Comparison of ENCODE assay signal across 8 cellular contexts in the genomic region with DNA sequence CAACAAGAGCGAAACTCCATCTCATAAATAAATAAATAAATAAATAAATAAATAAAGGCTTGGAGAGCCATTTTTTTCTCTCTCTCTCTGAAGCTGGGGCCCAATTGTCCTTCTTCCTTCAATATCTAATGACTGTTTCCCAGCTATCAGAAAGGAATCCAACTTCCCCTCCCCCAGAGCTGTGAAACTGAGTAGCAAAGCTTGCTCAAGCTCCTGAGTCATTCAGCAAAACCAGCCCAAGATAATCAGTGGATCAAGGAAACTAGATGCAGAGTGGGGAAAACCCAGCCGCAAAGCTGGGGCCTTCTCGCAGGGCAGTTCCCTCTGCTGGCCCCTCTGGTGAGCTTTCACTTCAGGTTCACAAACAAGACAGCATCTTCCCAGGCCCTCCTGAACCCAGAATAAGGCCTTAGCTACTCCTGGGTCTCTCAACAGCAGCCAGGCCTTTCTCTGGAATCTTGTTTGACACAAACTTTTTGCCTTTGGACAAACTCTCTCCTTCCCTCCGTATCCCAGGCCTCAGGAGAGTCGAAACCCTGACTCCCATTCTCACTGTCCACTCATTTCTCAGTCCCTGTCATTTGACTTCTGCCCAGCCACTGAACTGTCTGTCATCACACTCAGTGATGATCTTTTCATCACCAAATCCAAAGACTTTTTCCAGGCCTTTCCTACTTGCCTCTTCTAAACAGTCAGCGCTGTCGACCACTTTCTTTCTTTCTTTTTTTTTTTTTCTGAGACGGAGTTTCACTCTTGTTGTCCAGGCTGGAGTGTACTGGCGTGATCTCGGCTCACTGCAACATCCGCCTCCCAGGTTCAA. TPM values are rescaled to one million over a fixed set of nuclear protein-coding genes. Genes with fewer than 3 reads are reported as not detected.
DNase-seq lines count a peak whose midpoint lies in the region; ATAC-seq and TF ChIP-seq lines count a peak whose summit lies in the region.

No MANE protein-coding gene starts in this region.

- H3K36me3 Mint-ChIP-seq in CD14-positive monocyte (peaks cover 1 to 8% of the 10 kb centered on the region in 2 donors), WTC11 (no peaks in the 10 kb centered on the region)

- H3K27me3 Mint-ChIP-seq in CD14-positive monocyte (ENCODE audit: low read depth in 3 of 3), result no peaks in the 10 kb centered on the region
- peaks cover 2% of the 10 kb centered on the region; the same call in 1 of the 2 replicates for H3K27me3 Mint-ChIP-seq in WTC11 (ENCODE audit: low read depth)

- H3K9ac ChIP-seq in HUES6 (ENCODE audit: low read length), result peak overlapping the region; percentile 55

- intact Hi-C loops in CD14-positive monocyte (cut with micrococcal nuclease) (loop anchor here in 1 of 2 donors (2.0 to 5.0 kb wide), 3 partner anchors 17 to 69 kb away; a partner anchor contains a TSS), left lung (cut with DNase I) (no loop called here)

- H3K9me3 Mint-ChIP-seq in CD14-positive monocyte, result peaks cover 0 to 2% (median 0%) of the 10 kb centered on the region in 7 donors
- H3K9me3 Mint-ChIP-seq in WTC11, result no peaks in the 10 kb centered on the region

- H3K27ac ChIP-seq in HUES6 (ENCODE audit: low read depth, low read length), result peak overlapping the region; percentile 30; the same call in 1 of the 2 replicates
- H3K27ac ChIP-seq in left lung, result peak overlapping the region; percentile 86 to 92

- peaks cover 34% of the 10 kb centered on the region for H3K4me1 ChIP-seq in HUES6 (ENCODE audit: control insufficient read depth, insufficient read depth, low read length)
- H3K4me1 ChIP-seq in left lung, result peaks cover 17 to 79% of the 10 kb centered on the region in 2 donors

- H3K4me1 Mint-ChIP-seq in CD14-positive monocyte (peaks cover 88% of the 10 kb centered on the region), WTC11 (peaks cover 40% of the 10 kb centered on the region)

- no peaks in the 10 kb centered on the region for H3K36me3 ChIP-seq in HUES6 (ENCODE audit: control insufficient read depth, insufficient read depth, low read length)
- no peaks in the 10 kb centered on the region for H3K36me3 ChIP-seq in left lung

- no peaks in the 10 kb centered on the region for H3K9me3 ChIP-seq in HUES6 (ENCODE audit: control insufficient read depth, insufficient read depth, low read depth, low read length)
- no peaks in the 10 kb centered on the region for H3K9me3 ChIP-seq in left lung

- no peaks in the 10 kb centered on the region for H3K27me3 ChIP-seq in HUES6 (ENCODE audit: control insufficient read depth, insufficient read depth, low read length)
- H3K27me3 ChIP-seq in left lung, result no peaks in the 10 kb centered on the region

- H3K4me3 ChIP-seq in HUES6 (ENCODE audit: low read depth, low read length) (no peak overlapping the region), left lung (no peak overlapping the region)

- ATAC-seq in GM21367 (IDR thresholded peaks at IDR 0.05; ENCODE audit: unreplicated experiment) (peak; percentile 39), WTC11 (peak; percentile 19), left lung (peak; percentile 85)

- H3K27ac Mint-ChIP-seq in CD14-positive monocyte (peak overlapping the region; percentile 98 to 100 (median 99)), WTC11 (peak overlapping the region; percentile 92)

- CTCF ChIA-PET in WTC11 (lab: Charles Lee), result interaction anchor here (0.7 to 5.6 kb wide), 13 partner anchors 9 to 231 kb away, joined by 3 to 77 read pairs (median 4); a partner anchor contains a TSS

- POLR2A ChIA-PET in WTC11 (lab: Charles Lee), result interaction anchor here (0.6 to 3.1 kb wide), 6 partner anchors 8 to 359 kb away, joined by 3 to 23 read pairs (median 6); a partner anchor contains a TSS

- peak; percentile 93 for DNase-seq in CD14-positive monocyte (ENCODE audit: low spot score)
- peak; percentile 40 for DNase-seq in WTC11 (ENCODE audit: low spot score)
- peak; percentile 79 for DNase-seq in central memory CD4-positive, alpha-beta T cell
- peak; percentile 88 to 89 for DNase-seq in left lung
- DNase-seq in stimulated activated CD4-positive, alpha-beta T cell treated with anti-CD3 and anti-CD28 coated beads, Interleukin-4, amount 100 ng/mL, for 1 hour, result peak; percentile 77
- DNase-seq in NCI-H524 treated with DMSO at 0.1 percent for 48 hours (lab: John Stamatoyannopoulos, UW), result no peak

- H3K4me3 Mint-ChIP-seq in CD14-positive monocyte, result peak overlapping the region; percentile 52 to 80
- no peak overlapping the region for H3K4me3 Mint-ChIP-seq in WTC11

- TF ChIP-seq CTCF in CD14-positive monocyte (IDR thresholded peaks at IDR 0.05) (peak; percentile 47), WTC11 (IDR thresholded peaks at IDR 0.05) (no peak), left lung (IDR thresholded peaks at IDR 0.05) (peak in 1 of 2 donors; percentile 41)

TF ChIP-seq in WTC11, 78 proteins besides CTCF, POLR2A, EP300 and RAD21:
- TF ChIP-seq, protein P1, sequence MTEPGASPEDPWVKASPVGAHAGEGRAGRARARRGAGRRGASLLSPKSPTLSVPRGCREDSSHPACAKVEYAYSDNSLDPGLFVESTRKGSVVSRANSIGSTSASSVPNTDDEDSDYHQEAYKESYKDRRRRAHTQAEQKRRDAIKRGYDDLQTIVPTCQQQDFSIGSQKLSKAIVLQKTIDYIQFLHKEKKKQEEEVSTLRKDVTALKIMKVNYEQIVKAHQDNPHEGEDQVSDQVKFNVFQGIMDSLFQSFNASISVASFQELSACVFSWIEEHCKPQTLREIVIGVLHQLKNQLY (CRISPR knock-in tag; IDR thresholded peaks at IDR 0.05), result no peak
- TF ChIP-seq, protein P2, sequence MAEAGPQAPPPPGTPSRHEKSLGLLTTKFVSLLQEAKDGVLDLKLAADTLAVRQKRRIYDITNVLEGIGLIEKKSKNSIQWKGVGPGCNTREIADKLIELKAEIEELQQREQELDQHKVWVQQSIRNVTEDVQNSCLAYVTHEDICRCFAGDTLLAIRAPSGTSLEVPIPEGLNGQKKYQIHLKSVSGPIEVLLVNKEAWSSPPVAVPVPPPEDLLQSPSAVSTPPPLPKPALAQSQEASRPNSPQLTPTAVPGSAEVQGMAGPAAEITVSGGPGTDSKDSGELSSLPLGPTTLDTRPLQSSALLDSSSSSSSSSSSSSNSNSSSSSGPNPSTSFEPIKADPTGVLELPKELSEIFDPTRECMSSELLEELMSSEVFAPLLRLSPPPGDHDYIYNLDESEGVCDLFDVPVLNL (CRISPR knock-in tag; IDR thresholded peaks at IDR 0.05; ENCODE audit: borderline replicate concordance, low read depth), result no peak
- TF ChIP-seq NFE2L1 (CRISPR knock-in tag; IDR thresholded peaks at IDR 0.05) (no peak), OVOL2 (CRISPR knock-in tag; IDR thresholded peaks at IDR 0.05; ENCODE audit: borderline replicate concordance) (no peak), FOXK1 (CRISPR knock-in tag; IDR thresholded peaks at IDR 0.05) (no peak), NR1H2 (CRISPR knock-in tag; IDR thresholded peaks at IDR 0.05) (no peak), ZNF138 (CRISPR knock-in tag; conservative IDR thresholded peaks at IDR 0.05) (no peak), MYBL2 (CRISPR knock-in tag; IDR thresholded peaks at IDR 0.05) (no peak), ZNF416 (CRISPR knock-in tag; IDR thresholded peaks at IDR 0.05) (no peak), NFATC4 (CRISPR knock-in tag; IDR thresholded peaks at IDR 0.05) (no peak), RELA (CRISPR knock-in tag; IDR thresholded peaks at IDR 0.05; ENCODE audit: borderline replicate concordance) (no peak), ZNF671 (CRISPR knock-in tag; IDR thresholded peaks at IDR 0.05) (no peak), ETV6 (CRISPR knock-in tag; IDR thresholded peaks at IDR 0.05) (no peak), ZNF263 (CRISPR knock-in tag; IDR thresholded peaks at IDR 0.05; ENCODE audit: low read depth) (no peak), NFYB (CRISPR knock-in tag; conservative IDR thresholded peaks at IDR 0.05; ENCODE audit: low read depth) (no peak)
- TF ChIP-seq, protein P3, sequence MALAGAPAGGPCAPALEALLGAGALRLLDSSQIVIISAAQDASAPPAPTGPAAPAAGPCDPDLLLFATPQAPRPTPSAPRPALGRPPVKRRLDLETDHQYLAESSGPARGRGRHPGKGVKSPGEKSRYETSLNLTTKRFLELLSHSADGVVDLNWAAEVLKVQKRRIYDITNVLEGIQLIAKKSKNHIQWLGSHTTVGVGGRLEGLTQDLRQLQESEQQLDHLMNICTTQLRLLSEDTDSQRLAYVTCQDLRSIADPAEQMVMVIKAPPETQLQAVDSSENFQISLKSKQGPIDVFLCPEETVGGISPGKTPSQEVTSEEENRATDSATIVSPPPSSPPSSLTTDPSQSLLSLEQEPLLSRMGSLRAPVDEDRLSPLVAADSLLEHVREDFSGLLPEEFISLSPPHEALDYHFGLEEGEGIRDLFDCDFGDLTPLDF (CRISPR knock-in tag; IDR thresholded peaks at IDR 0.05), result no peak
- TF ChIP-seq, protein P4, sequence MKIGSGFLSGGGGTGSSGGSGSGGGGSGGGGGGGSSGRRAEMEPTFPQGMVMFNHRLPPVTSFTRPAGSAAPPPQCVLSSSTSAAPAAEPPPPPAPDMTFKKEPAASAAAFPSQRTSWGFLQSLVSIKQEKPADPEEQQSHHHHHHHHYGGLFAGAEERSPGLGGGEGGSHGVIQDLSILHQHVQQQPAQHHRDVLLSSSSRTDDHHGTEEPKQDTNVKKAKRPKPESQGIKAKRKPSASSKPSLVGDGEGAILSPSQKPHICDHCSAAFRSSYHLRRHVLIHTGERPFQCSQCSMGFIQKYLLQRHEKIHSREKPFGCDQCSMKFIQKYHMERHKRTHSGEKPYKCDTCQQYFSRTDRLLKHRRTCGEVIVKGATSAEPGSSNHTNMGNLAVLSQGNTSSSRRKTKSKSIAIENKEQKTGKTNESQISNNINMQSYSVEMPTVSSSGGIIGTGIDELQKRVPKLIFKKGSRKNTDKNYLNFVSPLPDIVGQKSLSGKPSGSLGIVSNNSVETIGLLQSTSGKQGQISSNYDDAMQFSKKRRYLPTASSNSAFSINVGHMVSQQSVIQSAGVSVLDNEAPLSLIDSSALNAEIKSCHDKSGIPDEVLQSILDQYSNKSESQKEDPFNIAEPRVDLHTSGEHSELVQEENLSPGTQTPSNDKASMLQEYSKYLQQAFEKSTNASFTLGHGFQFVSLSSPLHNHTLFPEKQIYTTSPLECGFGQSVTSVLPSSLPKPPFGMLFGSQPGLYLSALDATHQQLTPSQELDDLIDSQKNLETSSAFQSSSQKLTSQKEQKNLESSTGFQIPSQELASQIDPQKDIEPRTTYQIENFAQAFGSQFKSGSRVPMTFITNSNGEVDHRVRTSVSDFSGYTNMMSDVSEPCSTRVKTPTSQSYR (CRISPR knock-in tag; IDR thresholded peaks at IDR 0.05), result no peak
- TF ChIP-seq, protein P5, sequence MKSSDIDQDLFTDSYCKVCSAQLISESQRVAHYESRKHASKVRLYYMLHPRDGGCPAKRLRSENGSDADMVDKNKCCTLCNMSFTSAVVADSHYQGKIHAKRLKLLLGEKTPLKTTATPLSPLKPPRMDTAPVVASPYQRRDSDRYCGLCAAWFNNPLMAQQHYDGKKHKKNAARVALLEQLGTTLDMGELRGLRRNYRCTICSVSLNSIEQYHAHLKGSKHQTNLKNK (CRISPR knock-in tag; IDR thresholded peaks at IDR 0.05), result no peak

RNA-seq across cellular contexts. Expression of a gene that starts 18.0 kb away (rescaled TPM):
- polyA plus RNA-seq in CD14-positive monocyte, result 100 to 1,000 TPM; 294 to 501 TPM
- total RNA-seq in WTC11 (2021), result 147 to 172 TPM (median 150 TPM) in 3 replicates
- total RNA-seq in left lung, result 100 to 1,000 TPM; 210 to 272 TPM

RNA-seq across cellular contexts. Expression of a gene that starts 57.5 kb away (rescaled TPM):
- polyA plus RNA-seq in CD14-positive monocyte, result 10 to 100 TPM; 51.6 to 65.6 TPM
- total RNA-seq in WTC11 (2021), result 254 to 264 TPM (median 256 TPM) in 3 replicates
- 10 to 100 TPM; 87.2 to 95.7 TPM for total RNA-seq in left lung

Comparison
In these comparisons a context has a peak if more than half of its experiments do, and no peak if none do; other contexts are left out.
1. ATAC-seq: peak in every context shown above with its lines; median percentile 85 in left lung; 39 in GM21367; 19 in WTC11.